14 cellular contexts compared by ENCODE assay signal in the genomic region with DNA sequence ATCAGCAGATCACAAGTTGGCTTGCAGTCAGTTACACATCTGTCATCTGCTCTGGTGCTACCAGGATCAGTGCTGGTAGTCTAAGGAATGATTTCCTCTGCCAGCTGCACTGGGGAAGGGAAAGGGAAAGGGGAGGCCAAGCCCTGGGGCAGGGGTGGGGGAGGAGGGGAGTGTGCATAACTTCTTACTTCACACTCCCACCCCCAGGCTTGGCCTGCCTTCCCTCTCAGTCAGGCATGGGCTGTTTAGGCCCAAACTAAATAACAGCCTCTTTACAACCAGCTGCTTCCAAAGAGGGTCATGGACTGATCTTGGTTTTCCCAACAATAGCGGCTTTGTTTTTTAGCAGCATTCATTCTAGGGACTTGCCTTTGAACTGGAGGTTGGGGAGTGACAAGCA.
DNase-seq lines count a peak whose midpoint lies in the region; ATAC-seq and TF ChIP-seq lines count a peak whose summit lies in the region.
"Had no signal": no experiment of that assay in that cellular context is flagged by ENCODE, and none has a peak within 500 bp of the region (broad histone marks: within the 10 kb centered on the region; RNA-seq: fewer than 3 reads in every experiment).

No MANE protein-coding gene starts in this region.

- peak; percentile 47 for ATAC-seq in left ventricle myocardium superior
- ATAC-seq: Panc1 had no signal

- intact Hi-C loops in left ventricle myocardium superior (cut with micrococcal nuclease), result no loop called here
- intact Hi-C loops in cardiac septum (cut with DNase I), result no loop called here
- intact Hi-C loops in activated naive CD4-positive, alpha-beta T cell treated with anti-CD3 and anti-CD28 coated beads for 36 hours (cut with micrococcal nuclease), result no loop called here

- H3F3A ChIP-seq in MM.1S (ENCODE audit: insufficient read depth, low read length), result no peaks in the 10 kb centered on the region

- H3K36me3 ChIP-seq in MM.1S (replicated peaks; ENCODE audit: insufficient read depth, low read length), result no peaks in the 10 kb centered on the region
- H3K36me3 ChIP-seq: ovary, suprapubic skin had no signal

- TF ChIP-seq CTCF in type B pancreatic cell (conservative IDR thresholded peaks at IDR 0.05) (no peak), MM.1S (IDR thresholded peaks at IDR 0.05; ENCODE audit: low read length) (no peak)

- no peaks in the 10 kb centered on the region for H3K79me2 ChIP-seq in MM.1S (ENCODE audit: low read length)

- H3K4me2 ChIP-seq in MM.1S (ENCODE audit: low read depth, low read length), result no peak overlapping the region

- peaks cover 47% of the 10 kb centered on the region for H3K4me1 Mint-ChIP-seq in type B pancreatic cell (ENCODE audit: unreplicated experiment)
- no peaks in the 10 kb centered on the region for H3K4me1 Mint-ChIP-seq in activated naive CD4-positive, alpha-beta T cell treated with anti-CD3 and anti-CD28 coated beads for 36 hours (ENCODE audit: low read depth)

- H3K27ac ChIP-seq in caudate nucleus (ENCODE audit: low read depth, low read length) (peak overlapping the region; percentile 8), MM.1S (ENCODE audit: low read length) (no peak overlapping the region)
- H3K27ac ChIP-seq: ovary, suprapubic skin had no signal

- H3K9me2 ChIP-seq in MM.1S (replicated peaks; ENCODE audit: insufficient read depth, low read length), result no peaks in the 10 kb centered on the region

- CTCF ChIA-PET in activated naive CD4-positive, alpha-beta T cell treated with anti-CD3 and anti-CD28 coated beads for 36 hours (lab: Charles Lee), result no interaction called here

- no peak overlapping the region for H3K4me3 ChIP-seq in MM.1S (ENCODE audit: low read length)
- H3K4me3 ChIP-seq: ovary, suprapubic skin had no signal

- H3K9ac ChIP-seq in MM.1S (ENCODE audit: low read length), result no peak overlapping the region

- H3K36me3 Mint-ChIP-seq in type B pancreatic cell, result peaks cover 15% of the 10 kb centered on the region
- no peaks in the 10 kb centered on the region for H3K36me3 Mint-ChIP-seq in activated naive CD4-positive, alpha-beta T cell treated with anti-CD3 and anti-CD28 coated beads for 36 hours (ENCODE audit: low read depth)

- peak overlapping the region; percentile 29 for H3K4me3 Mint-ChIP-seq in type B pancreatic cell
- H3K4me3 Mint-ChIP-seq in activated naive CD4-positive, alpha-beta T cell treated with anti-CD3 and anti-CD28 coated beads for 36 hours, result no peak overlapping the region

- H2AFZ ChIP-seq in MM.1S (ENCODE audit: low read length), result no peak overlapping the region

- H3K27me3 Mint-ChIP-seq in type B pancreatic cell, result no peaks in the 10 kb centered on the region
- peaks cover 17% of the 10 kb centered on the region for H3K27me3 Mint-ChIP-seq in activated naive CD4-positive, alpha-beta T cell treated with anti-CD3 and anti-CD28 coated beads for 36 hours (ENCODE audit: low read depth)

- no peaks in the 10 kb centered on the region for H3K4me1 ChIP-seq in MM.1S (ENCODE audit: low read length)
- H3K4me1 ChIP-seq: suprapubic skin had no signal

- H3K9me3 ChIP-seq in MM.1S (replicated peaks; ENCODE audit: insufficient read depth, low read length), result no peaks in the 10 kb centered on the region
- H3K9me3 ChIP-seq: ovary, suprapubic skin had no signal

- H3K9me3 Mint-ChIP-seq in type B pancreatic cell, result peaks cover 5% of the 10 kb centered on the region
- H3K9me3 Mint-ChIP-seq in activated naive CD4-positive, alpha-beta T cell treated with anti-CD3 and anti-CD28 coated beads for 36 hours, result no peaks in the 10 kb centered on the region

- DNase-seq in left ventricle myocardium superior (no peak), cardiac septum (ENCODE audit: low spot score) (no peak), caudate nucleus (lab: John Stamatoyannopoulos, UW) (peak in 33 of 61 donors; percentile 3 to 65 (median 21)), midbrain (lab: John Stamatoyannopoulos, UW) (peak; percentile 74), type B pancreatic cell (ENCODE audit: extremely low spot score, unreplicated experiment) (no peak), NCI-H1105 treated with DMSO at 0.1 percent for 48 hours (lab: John Stamatoyannopoulos, UW) (no peak), MM.1S (no peak)
- DNase-seq in activated naive CD4-positive, alpha-beta T cell treated with anti-CD3 and anti-CD28 coated beads for 36 hours, result no peak
- DNase-seq: aorta, GDM1, NCI-H1105, ovary had no signal

- peak overlapping the region; percentile 32 for H3K27ac Mint-ChIP-seq in type B pancreatic cell
- no peak overlapping the region for H3K27ac Mint-ChIP-seq in activated naive CD4-positive, alpha-beta T cell treated with anti-CD3 and anti-CD28 coated beads for 36 hours

- H4K20me1 ChIP-seq in MM.1S (ENCODE audit: insufficient read depth, low read length), result no peaks in the 10 kb centered on the region

- H3K27me3 ChIP-seq in MM.1S (replicated peaks; ENCODE audit: insufficient read depth, low read length), result no peaks in the 10 kb centered on the region
- H3K27me3 ChIP-seq: ovary, suprapubic skin had no signal

Comparison
In these comparisons a context has a peak if more than half of its experiments do, and no peak if none do; other contexts are left out.
1. DNase-seq: peak in caudate nucleus (33 of 61) and midbrain (single experiment); none in left ventricle myocardium superior (single experiment), cardiac septum (single experiment), type B pancreatic cell (single experiment), NCI-H1105 treated with DMSO at 0.1 percent for 48 hours (single experiment), activated naive CD4-positive, alpha-beta T cell treated with anti-CD3 and anti-CD28 coated beads for 36 hours (single experiment) and MM.1S (single experiment).